In genomic region chr12:106131671-106132070, GRCh38 we compare ENCODE assay signal across 1 cellular context.
A peak's percentile ranks its signal among the peaks of the same experiment; 100 is the strongest.
TF ChIP-seq lines count a peak whose summit lies in the region.

No MANE protein-coding gene starts in this region.

TF ChIP-seq in HepG2, 621 proteins besides CTCF, POLR2A, EP300 and RAD21 (continued from another document and continues in another):
- TF ChIP-seq NR0B2 (CRISPR knock-in tag; IDR thresholded peaks at IDR 0.05) (no peak), PHF20 (CRISPR knock-in tag; IDR thresholded peaks at IDR 0.05) (no peak), ZNF331 (CRISPR knock-in tag; IDR thresholded peaks at IDR 0.05) (0 out of 2 replicates have a peak, but pooled peaks have one; percentile 38), ZKSCAN5 (CRISPR knock-in tag; IDR thresholded peaks at IDR 0.05) (no peak), ZNF580 (CRISPR knock-in tag; IDR thresholded peaks at IDR 0.05; ENCODE audit: borderline replicate concordance, low read depth) (no peak), ZNF770 (CRISPR knock-in tag; IDR thresholded peaks at IDR 0.05) (no peak), STAG1 (CRISPR knock-in tag; IDR thresholded peaks at IDR 0.05) (peak; percentile 20), SALL1 (CRISPR knock-in tag; IDR thresholded peaks at IDR 0.05) (peak; percentile 56), TEAD3 (CRISPR knock-in tag; optimal IDR thresholded peaks at IDR 0.05; ENCODE audit: borderline replicate concordance) (peak; percentile 15), FOSL2 (CRISPR knock-in tag; IDR thresholded peaks at IDR 0.05) (0 out of 2 replicates have a peak, but pooled peaks have one; percentile 6), IKZF5 (CRISPR knock-in tag; IDR thresholded peaks at IDR 0.05) (0 out of 2 replicates have a peak, but pooled peaks have one; percentile 31), ZNF513 (CRISPR knock-in tag; conservative IDR thresholded peaks at IDR 0.05) (no peak), CEBPG (CRISPR knock-in tag; IDR thresholded peaks at IDR 0.05) (0 out of 2 replicates have a peak, but pooled peaks have one; percentile 4), THRA (CRISPR knock-in tag; IDR thresholded peaks at IDR 0.05; ENCODE audit: borderline replicate concordance) (0 out of 2 replicates have a peak, but pooled peaks have one; percentile 36), TBX2 (CRISPR knock-in tag; IDR thresholded peaks at IDR 0.05; ENCODE audit: borderline replicate concordance) (peak; percentile 53; the same call in 1 of the 2 replicates), CERS6 (CRISPR knock-in tag; IDR thresholded peaks at IDR 0.05) (no peak), TFAP4 (IDR thresholded peaks at IDR 0.05; ENCODE audit: borderline replicate concordance, low read depth) (peak; percentile 26; the same call in 1 of the 2 replicates), MAZ (IDR thresholded peaks at IDR 0.05; ENCODE audit: borderline replicate concordance, low read depth, low read length) (no peak), MAZ (CRISPR knock-in tag; IDR thresholded peaks at IDR 0.05; ENCODE audit: low read depth) (no peak), MAF1 (CRISPR knock-in tag; IDR thresholded peaks at IDR 0.05; ENCODE audit: borderline replicate concordance) (no peak), AGO2 (optimal IDR thresholded peaks at IDR 0.05; ENCODE audit: low read depth, low read length) (no peak), SAP130 (CRISPR knock-in tag; IDR thresholded peaks at IDR 0.05; ENCODE audit: low read depth) (peak; percentile 26), SP2 (CRISPR knock-in tag; IDR thresholded peaks at IDR 0.05) (no peak), PHF5A (CRISPR knock-in tag; IDR thresholded peaks at IDR 0.05; ENCODE audit: low read depth, unreplicated experiment) (no peak), FOXP1 (IDR thresholded peaks at IDR 0.05) (no peak), FOXP1 (CRISPR knock-in tag; IDR thresholded peaks at IDR 0.05) (0 out of 2 replicates have a peak, but pooled peaks have one; percentile 8), HHEX (CRISPR knock-in tag; IDR thresholded peaks at IDR 0.05) (no peak), DRAP1 (CRISPR knock-in tag; IDR thresholded peaks at IDR 0.05) (no peak), AHDC1 (CRISPR knock-in tag; IDR thresholded peaks at IDR 0.05; ENCODE audit: borderline replicate concordance) (peak; percentile 26; the same call in 1 of the 2 replicates), E2F1 (CRISPR knock-in tag; IDR thresholded peaks at IDR 0.05) (no peak), TAF1 (CRISPR knock-in tag; IDR thresholded peaks at IDR 0.05) (no peak), YEATS2 (CRISPR knock-in tag; IDR thresholded peaks at IDR 0.05; ENCODE audit: borderline replicate concordance) (no peak), GATAD2A (CRISPR knock-in tag; IDR thresholded peaks at IDR 0.05) (peak; percentile 71), ARID3A (IDR thresholded peaks at IDR 0.05; ENCODE audit: low read depth, low read length) (0 out of 2 replicates have a peak, but pooled peaks have one; percentile 28), SOX5 (CRISPR knock-in tag; IDR thresholded peaks at IDR 0.05; ENCODE audit: borderline replicate concordance) (0 out of 2 replicates have a peak, but pooled peaks have one; percentile 4), FOXP4 (CRISPR knock-in tag; IDR thresholded peaks at IDR 0.05) (peak; percentile 31; the same call in 1 of the 2 replicates), SOX13 (IDR thresholded peaks at IDR 0.05) (no peak), SOX13 (CRISPR knock-in tag; conservative IDR thresholded peaks at IDR 0.05 in 1 of 2, IDR thresholded peaks at IDR 0.05 in 1 of 2) (peak in 1 of 2 experiments; percentile 54; a peak in 1 of 4 replicates), TEAD2 (CRISPR knock-in tag; IDR thresholded peaks at IDR 0.05) (no peak)
